In the genomic region with DNA sequence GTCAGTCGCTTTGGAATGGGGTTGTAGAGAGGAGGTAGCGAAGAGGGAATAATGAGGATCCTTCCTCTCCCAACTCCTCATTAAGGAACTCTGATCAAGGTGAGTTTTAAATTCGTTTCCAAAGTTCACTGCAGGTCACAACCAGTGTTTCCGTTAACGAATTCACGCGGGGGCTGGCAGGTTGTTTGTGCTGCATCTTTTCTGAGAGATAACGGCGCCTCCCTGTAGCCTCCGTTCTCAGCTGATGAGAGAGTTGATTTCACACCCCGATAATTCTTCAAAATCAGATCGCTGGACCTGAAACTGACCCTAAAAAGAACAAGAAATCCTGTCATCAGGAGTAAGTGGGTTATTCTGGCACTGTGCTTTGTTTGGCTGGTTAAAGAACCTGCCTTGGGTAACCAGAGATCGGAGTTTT, we compare ENCODE assay signal across 8 cellular contexts. TPM values are rescaled to one million over a fixed set of nuclear protein-coding genes. Genes with fewer than 3 reads are reported as not detected.
DNase-seq lines count a peak whose midpoint lies in the region; ATAC-seq lines count a peak whose summit lies in the region.

No MANE protein-coding gene starts in this region.

- peaks cover 17% of the 10 kb centered on the region for H3K27me3 ChIP-seq in CD8-positive, alpha-beta memory T cell (ENCODE audit: insufficient read depth, low read length, poor library complexity, severe bottlenecking)

- DNase-seq in CD8-positive, alpha-beta memory T cell, result peak in 3 of 5 donors; percentile 32 to 55 (median 47)
- DNase-seq in KBM-7 (peak; percentile 25), NCI-H526 treated with DMSO at 0.1 percent for 48 hours (lab: John Stamatoyannopoulos, UW) (no peak), cortex of kidney (lab: John Stamatoyannopoulos, UW) (no peak), NOMO-1 treated with dmso at 0.1 percent for 144 hours (lab: John Stamatoyannopoulos, UW; ENCODE audit: unreplicated experiment) (no peak)
- peak; percentile 29 for DNase-seq in activated naive CD8-positive, alpha-beta T cell treated with anti-CD3 and anti-CD28 coated beads for 36 hours

- no peaks in the 10 kb centered on the region for H3K9me3 ChIP-seq in CD8-positive, alpha-beta memory T cell (ENCODE audit: low read length)
- no peaks in the 10 kb centered on the region for H3K9me3 ChIP-seq in mesodermal cell (ENCODE audit: control insufficient read depth, low read length)

- H3K27ac ChIP-seq in CD8-positive, alpha-beta memory T cell (ENCODE audit: low read depth, low read length), result peak overlapping the region; percentile 41
- no peak overlapping the region for H3K27ac ChIP-seq in mesodermal cell (ENCODE audit: low read depth, low read length, severe bottlenecking)

- no peaks in the 10 kb centered on the region for H3K36me3 ChIP-seq in CD8-positive, alpha-beta memory T cell (ENCODE audit: insufficient read depth, low read length)
- no peaks in the 10 kb centered on the region for H3K36me3 ChIP-seq in mesodermal cell (ENCODE audit: control insufficient read depth, insufficient read depth, low read length)

- peak overlapping the region; percentile 73 to 93 (median 83) for H3K4me3 Mint-ChIP-seq in CD8-positive, alpha-beta memory T cell
- peak overlapping the region; percentile 89 for H3K4me3 Mint-ChIP-seq in activated naive CD8-positive, alpha-beta T cell treated with anti-CD3 and anti-CD28 coated beads for 36 hours

- ATAC-seq in HG02870 (IDR thresholded peaks at IDR 0.05; ENCODE audit: unreplicated experiment), result no peak

- H3K36me3 Mint-ChIP-seq in CD8-positive, alpha-beta memory T cell, result no peaks in the 10 kb centered on the region
- peaks cover 3% of the 10 kb centered on the region for H3K36me3 Mint-ChIP-seq in activated naive CD8-positive, alpha-beta T cell treated with anti-CD3 and anti-CD28 coated beads for 36 hours

- peaks cover 0 to 7% (median 0%) of the 10 kb centered on the region in 5 donors for H3K9me3 Mint-ChIP-seq in CD8-positive, alpha-beta memory T cell
- no peaks in the 10 kb centered on the region for H3K9me3 Mint-ChIP-seq in activated naive CD8-positive, alpha-beta T cell treated with anti-CD3 and anti-CD28 coated beads for 36 hours

- H3K4me3 ChIP-seq in CD8-positive, alpha-beta memory T cell (ENCODE audit: low read length), result peak overlapping the region; percentile 51
- H3K4me3 ChIP-seq in mesodermal cell (ENCODE audit: extremely low read depth, insufficient read depth, low read length, poor library complexity, severe bottlenecking), result peak overlapping the region; percentile 46

- H3K27me3 Mint-ChIP-seq in CD8-positive, alpha-beta memory T cell, result peaks cover 34 to 38% of the 10 kb centered on the region in 2 donors
- H3K27me3 Mint-ChIP-seq in activated naive CD8-positive, alpha-beta T cell treated with anti-CD3 and anti-CD28 coated beads for 36 hours, result peaks cover 65% of the 10 kb centered on the region

- in situ Hi-C loops in KBM-7 (cut with MboI; ENCODE audit: low pct_unique_long_range_greater_than_20kb, low sequenced_read_pairs), result loop anchor here (25.0 kb wide), 1 partner anchor 205 kb away; the partner anchor contains the start of gene HMGN4

- H3K4me1 ChIP-seq in CD8-positive, alpha-beta memory T cell (ENCODE audit: insufficient read depth, low read length), result peaks cover 30% of the 10 kb centered on the region
- no peaks in the 10 kb centered on the region for H3K4me1 ChIP-seq in mesodermal cell (ENCODE audit: control insufficient read depth, insufficient read depth, low read length, poor library complexity, severe bottlenecking)

- 1 to 2% methylated on average over 9 to 12 of the region's 13 CpGs for WGBS in mesodermal cell (ENCODE audit: insufficient coverage in 2 of 2), 2 experiments

- CTCF ChIA-PET in CD8-positive, alpha-beta memory T cell (lab: Charles Lee), result interaction anchor here (2.0 to 7.1 kb wide), 4 partner anchors 10 to 264 kb away, joined by 4 to 32 read pairs (median 18); partner anchors contain the start of gene ABT1

- peaks cover 46 to 71% (median 62%) of the 10 kb centered on the region in 3 donors for H3K4me1 Mint-ChIP-seq in CD8-positive, alpha-beta memory T cell
- peaks cover 55% of the 10 kb centered on the region for H3K4me1 Mint-ChIP-seq in activated naive CD8-positive, alpha-beta T cell treated with anti-CD3 and anti-CD28 coated beads for 36 hours

- H3K27ac Mint-ChIP-seq in CD8-positive, alpha-beta memory T cell, result peak overlapping the region; percentile 21 to 93 (median 53)
- peak overlapping the region; percentile 92 for H3K27ac Mint-ChIP-seq in activated naive CD8-positive, alpha-beta T cell treated with anti-CD3 and anti-CD28 coated beads for 36 hours

- POLR2A ChIA-PET in CD8-positive, alpha-beta memory T cell (lab: Charles Lee), result interaction anchor here (0.8 to 1.3 kb wide), 5 partner anchors 10 to 223 kb away, joined by 3 to 9 read pairs (median 3); a partner anchor contains a TSS

RNA-seq across cellular contexts. Expression of gene BTN3A2, which starts 33.2 kb away (rescaled TPM):
- total RNA-seq in CD8-positive, alpha-beta memory T cell, result 10 to 100 TPM; 36.4 to 38.7 TPM
- 174 TPM for polyA plus RNA-seq in CD8-positive, alpha-beta memory T cell
- 10 to 100 TPM; 25.6 to 27.0 TPM for total RNA-seq in activated naive CD8-positive, alpha-beta T cell treated with anti-CD3 and anti-CD28 coated beads for 36 hours
- 2.3 TPM for polyA plus RNA-seq in mesodermal cell (2013, experiment 1 of 2)
- polyA plus RNA-seq in mesodermal cell (2013, experiment 2 of 2), result 2.6 TPM

RNA-seq across cellular contexts. Expression of gene BTN2A2, which starts 51.1 kb away (rescaled TPM):
- total RNA-seq in CD8-positive, alpha-beta memory T cell, result 10 to 100 TPM; 18.0 to 19.0 TPM
- polyA plus RNA-seq in CD8-positive, alpha-beta memory T cell, result 6.8 TPM
- total RNA-seq in activated naive CD8-positive, alpha-beta T cell treated with anti-CD3 and anti-CD28 coated beads for 36 hours, result 10 to 100 TPM; 12.8 to 14.9 TPM
- 10.1 TPM for polyA plus RNA-seq in mesodermal cell (2013, experiment 1 of 2)
- polyA plus RNA-seq in mesodermal cell (2013, experiment 2 of 2), result 10.3 TPM

Comparison
In these comparisons a context has a peak if more than half of its experiments do, and no peak if none do; other contexts are left out.
1. DNase-seq: peak in CD8-positive, alpha-beta memory T cell (3 of 5), KBM-7 (single experiment) and activated naive CD8-positive, alpha-beta T cell treated with anti-CD3 and anti-CD28 coated beads for 36 hours (single experiment); none in NCI-H526 treated with DMSO at 0.1 percent for 48 hours (single experiment), cortex of kidney (single experiment) and NOMO-1 treated with dmso at 0.1 percent for 144 hours (single experiment).